ENCODE assay signal across 8 cellular contexts in genomic region chr2:70125498-70125898, GRCh38. TPM values are rescaled to one million over a fixed set of nuclear protein-coding genes. Genes with fewer than 3 reads are reported as not detected.
DNase-seq lines count a peak whose midpoint lies in the region; ATAC-seq and TF ChIP-seq lines count a peak whose summit lies in the region.

No MANE protein-coding gene starts in this region.

- H3K27ac Mint-ChIP-seq in MCF 10A (ENCODE audit: low read depth, unreplicated experiment), result peak overlapping the region; percentile 95

- H3K9me3 ChIP-seq in left ventricle myocardium inferior (replicated peaks) (no peaks in the 10 kb centered on the region), muscle layer of colon (ENCODE audit: low read length) (no peaks in the 10 kb centered on the region)

- TF ChIP-seq CTCF in left ventricle myocardium inferior (IDR thresholded peaks at IDR 0.05; ENCODE audit: borderline replicate concordance) (no peak), MCF 10A (IDR thresholded peaks at IDR 0.05; ENCODE audit: unreplicated experiment) (no peak)

- H3K27me3 Mint-ChIP-seq in MCF 10A (ENCODE audit: insufficient read depth, unreplicated experiment), result no peaks in the 10 kb centered on the region

- POLR2A ChIA-PET in MCF 10A (lab: Yijun Ruan, JAX), result interaction anchor here (0.6 to 4.4 kb wide), 7 partner anchors 9 to 212 kb away, joined by 3 to 29 read pairs (median 7); partner anchors contain the start of genes C2orf42 and PCBP1

- peaks cover 21% of the 10 kb centered on the region for H3K4me1 Mint-ChIP-seq in MCF 10A (ENCODE audit: insufficient read depth, unreplicated experiment)

- no peak for DNase-seq in left ventricle myocardium inferior
- DNase-seq in left ventricle myocardium superior, result no peak
- no peak for DNase-seq in MCF 10A (ENCODE audit: unreplicated experiment)
- no peak for DNase-seq in NCI-H1048 (lab: John Stamatoyannopoulos, UW)
- DNase-seq in NCI-H446 (lab: John Stamatoyannopoulos, UW), result no peak

- CTCF ChIA-PET in MCF 10A (lab: Yijun Ruan, JAX), result interaction anchor here (0.8 to 1.2 kb wide), 2 partner anchors 210 to 309 kb away, joined by 3 read pairs; no protein-coding TSS in a partner anchor

- intact Hi-C loops in left ventricle myocardium inferior (cut with micrococcal nuclease) (no loop called here), left ventricle myocardium superior (cut with micrococcal nuclease) (no loop called here), MCF 10A (cut with micrococcal nuclease) (no loop called here)

- H3K36me3 ChIP-seq in left ventricle myocardium inferior (no peaks in the 10 kb centered on the region), muscle layer of colon (ENCODE audit: insufficient read depth, low read length) (no peaks in the 10 kb centered on the region)

- peak overlapping the region; percentile 76 for H3K4me3 Mint-ChIP-seq in MCF 10A (ENCODE audit: unreplicated experiment)

- no TSS peak for BruUV-seq in MCF 10A (replicated peaks; lab: Mats Ljungman, UMichigan)

- H3K9ac ChIP-seq in muscle layer of colon (ENCODE audit: low read length), result peak overlapping the region; percentile 98

- no peak for ATAC-seq in left ventricle myocardium superior
- ATAC-seq in GM21423 (IDR thresholded peaks at IDR 0.05; ENCODE audit: unreplicated experiment), result no peak
- ATAC-seq in GM18519 (IDR thresholded peaks at IDR 0.05; ENCODE audit: low FRiP score, unreplicated experiment), result no peak

- H3K36me3 Mint-ChIP-seq in MCF 10A (ENCODE audit: insufficient read depth, unreplicated experiment), result peaks cover 6% of the 10 kb centered on the region

- H3K27ac ChIP-seq in left ventricle myocardium inferior (replicated peaks), result peak overlapping the region; percentile 100
- peak overlapping the region; percentile 79 for H3K27ac ChIP-seq in muscle layer of colon (ENCODE audit: low read depth, low read length)

- H3K4me3 ChIP-seq in left ventricle myocardium inferior (peak overlapping the region; percentile 71), muscle layer of colon (ENCODE audit: low read depth in 1 of 2, low read length in 2 of 2) (peak overlapping the region; percentile 28 to 86)

- H3K4me1 ChIP-seq in left ventricle myocardium inferior, result peaks cover 45% of the 10 kb centered on the region
- H3K4me1 ChIP-seq in muscle layer of colon (ENCODE audit: insufficient read depth, low read length), result peaks cover 26% of the 10 kb centered on the region

- H3K9me3 Mint-ChIP-seq in MCF 10A (ENCODE audit: unreplicated experiment), result no peaks in the 10 kb centered on the region

- H3K27me3 ChIP-seq in left ventricle myocardium inferior (ENCODE audit: low read depth) (no peaks in the 10 kb centered on the region), muscle layer of colon (ENCODE audit: control insufficient read depth in 1 of 2, insufficient read depth in 2 of 2, low read length in 2 of 2) (no peaks in the 10 kb centered on the region)

RNA-seq across cellular contexts. Expression of gene PCBP1, which starts 38.2 kb away (rescaled TPM):
- 205 TPM for total RNA-seq in left ventricle myocardium inferior
- 211 TPM for total RNA-seq in left ventricle myocardium superior
- 259 and 277 TPM in 2 replicates for total RNA-seq in MCF 10A (2022)
